Comparison of ENCODE assay signal across 12 cellular contexts in genomic region chr14:68358978-68359861, GRCh38.
DNase-seq lines count a peak whose midpoint lies in the region; ATAC-seq and TF ChIP-seq lines count a peak whose summit lies in the region.
"Had no signal": no experiment of that assay in that cellular context is flagged by ENCODE, and none has a peak within 500 bp of the region (broad histone marks: within the 10 kb centered on the region; RNA-seq: fewer than 3 reads in every experiment).

No MANE protein-coding gene starts in this region.

- peak overlapping the region; percentile 84 to 95 (median 89) for H3K27ac ChIP-seq in thyroid gland

- TF ChIP-seq CTCF in MCF 10A (IDR thresholded peaks at IDR 0.05; ENCODE audit: unreplicated experiment) = no peak
- TF ChIP-seq CTCF in thyroid gland (IDR thresholded peaks at IDR 0.05) = peak in 2 of 6 experiments; percentile 16 to 20

- H3K9me3 ChIP-seq in thyroid gland = no peaks in the 10 kb centered on the region

- CTCF ChIA-PET in activated CD4-positive, alpha-beta T cell treated with anti-CD3 and anti-CD28 coated beads, Interleukin-2, amount 10 ng/mL, durations not matched to agents 7 days and 5 days (lab: Charles Lee) = interaction anchor here (0.9 kb wide), 1 partner anchor 34 kb away, joined by 3 read pairs; no protein-coding TSS in a partner anchor
- CTCF ChIA-PET in MCF 10A (lab: Yijun Ruan, JAX) = interaction anchor here (0.7 to 1.2 kb wide), 2 partner anchors 103 to 457 kb away, joined by 4 read pairs; no protein-coding TSS in a partner anchor

- DNase-seq in activated CD4-positive, alpha-beta T cell treated with anti-CD3 and anti-CD28 coated beads, Interleukin-2, amount 10 ng/mL, durations not matched to agents 7 days and 5 days = no peak
- DNase-seq in activated CD4-positive, alpha-beta T cell treated with anti-CD3 and anti-CD28 coated beads, Interleukin-2, amount 50 U/mL, for 4 hours = no peak
- DNase-seq in MCF 10A (ENCODE audit: unreplicated experiment) (no peak), thyroid gland (peak; percentile 39 to 46)
- no peak for DNase-seq in naive thymus-derived CD8-positive, alpha-beta T cell
- DNase-seq: activated CD4-positive, alpha-beta T cell treated with anti-CD3 and anti-CD28 coated beads, Interleukin-2, amount 50 U/mL, for 48 hours; cerebellar nuclear complex; NCI-H1105 treated with DMSO at 0.1 percent for 48 hours; RPMI8226 had no signal

- peaks cover 10% of the 10 kb centered on the region for H3K4me1 Mint-ChIP-seq in activated CD4-positive, alpha-beta T cell treated with anti-CD3 and anti-CD28 coated beads, Interleukin-2, amount 10 ng/mL, durations not matched to agents 7 days and 5 days
- peaks cover 16% of the 10 kb centered on the region for H3K4me1 Mint-ChIP-seq in MCF 10A (ENCODE audit: insufficient read depth, unreplicated experiment)
- H3K4me1 Mint-ChIP-seq in naive thymus-derived CD8-positive, alpha-beta T cell = peaks cover 27 to 56% (median 47%) of the 10 kb centered on the region in 4 donors

- H3K4me1 ChIP-seq in thyroid gland = peaks cover 45 to 47% of the 10 kb centered on the region in 2 donors

- H3K4me3 Mint-ChIP-seq in activated CD4-positive, alpha-beta T cell treated with anti-CD3 and anti-CD28 coated beads, Interleukin-2, amount 10 ng/mL, durations not matched to agents 7 days and 5 days = no peak overlapping the region
- no peak overlapping the region for H3K4me3 Mint-ChIP-seq in MCF 10A (ENCODE audit: unreplicated experiment)
- peak overlapping the region; percentile 21 to 83 (median 44) for H3K4me3 Mint-ChIP-seq in naive thymus-derived CD8-positive, alpha-beta T cell

- peaks cover 3% of the 10 kb centered on the region for H3K9me3 Mint-ChIP-seq in activated CD4-positive, alpha-beta T cell treated with anti-CD3 and anti-CD28 coated beads, Interleukin-2, amount 10 ng/mL, durations not matched to agents 7 days and 5 days
- H3K9me3 Mint-ChIP-seq in MCF 10A (ENCODE audit: unreplicated experiment) = no peaks in the 10 kb centered on the region
- no peaks in the 10 kb centered on the region for H3K9me3 Mint-ChIP-seq in naive thymus-derived CD8-positive, alpha-beta T cell

- H3K27me3 Mint-ChIP-seq in activated CD4-positive, alpha-beta T cell treated with anti-CD3 and anti-CD28 coated beads, Interleukin-2, amount 10 ng/mL, durations not matched to agents 7 days and 5 days = no peaks in the 10 kb centered on the region
- H3K27me3 Mint-ChIP-seq in MCF 10A (ENCODE audit: insufficient read depth, unreplicated experiment) = no peaks in the 10 kb centered on the region
- H3K27me3 Mint-ChIP-seq in naive thymus-derived CD8-positive, alpha-beta T cell = no peaks in the 10 kb centered on the region

- no peak for TF ChIP-seq POLR2A in thyroid gland (IDR thresholded peaks at IDR 0.05)

- intact Hi-C loops in MCF 10A (cut with micrococcal nuclease) = no loop called here
- intact Hi-C loops in thyroid gland (cut with DNase I) = no loop called here

- H3K4me3 ChIP-seq in thyroid gland (replicated peaks in 1 of 3) = no peak overlapping the region

- H3K36me3 Mint-ChIP-seq in activated CD4-positive, alpha-beta T cell treated with anti-CD3 and anti-CD28 coated beads, Interleukin-2, amount 10 ng/mL, durations not matched to agents 7 days and 5 days (ENCODE audit: low read depth) = no peaks in the 10 kb centered on the region
- H3K36me3 Mint-ChIP-seq in MCF 10A (ENCODE audit: insufficient read depth, unreplicated experiment) = no peaks in the 10 kb centered on the region
- peaks cover 0 to 3% (median 0%) of the 10 kb centered on the region in 3 donors for H3K36me3 Mint-ChIP-seq in naive thymus-derived CD8-positive, alpha-beta T cell

- POLR2A ChIA-PET in activated CD4-positive, alpha-beta T cell treated with anti-CD3 and anti-CD28 coated beads, Interleukin-2, amount 10 ng/mL, durations not matched to agents 7 days and 5 days (lab: Charles Lee) = no interaction called here
- POLR2A ChIA-PET in MCF 10A (lab: Yijun Ruan, JAX) = interaction anchor here (0.6 kb wide), 1 partner anchor 436 kb away, joined by 3 read pairs; no protein-coding TSS in a partner anchor
- POLR2A ChIA-PET in naive thymus-derived CD8-positive, alpha-beta T cell (lab: Charles Lee) = interaction anchor here (0.7 to 2.2 kb wide), 6 partner anchors 8 to 436 kb away, joined by 3 to 5 read pairs (median 3); no protein-coding TSS in a partner anchor

- H3K36me3 ChIP-seq in thyroid gland = no peaks in the 10 kb centered on the region

- ATAC-seq in naive thymus-derived CD8-positive, alpha-beta T cell = peak in 1 of 2 donors; percentile 22
- ATAC-seq in HG03025 (IDR thresholded peaks at IDR 0.05; ENCODE audit: low FRiP score, unreplicated experiment) (no peak), esophagus mucosa (no peak), HG03460 (IDR thresholded peaks at IDR 0.05; ENCODE audit: unreplicated experiment) (no peak)

- H3K27ac Mint-ChIP-seq in activated CD4-positive, alpha-beta T cell treated with anti-CD3 and anti-CD28 coated beads, Interleukin-2, amount 10 ng/mL, durations not matched to agents 7 days and 5 days = peak overlapping the region; percentile 39
- H3K27ac Mint-ChIP-seq in MCF 10A (ENCODE audit: low read depth, unreplicated experiment) = peak overlapping the region; percentile 83
- H3K27ac Mint-ChIP-seq in naive thymus-derived CD8-positive, alpha-beta T cell = peak overlapping the region; percentile 11 to 93 (median 84)

- 64 to 65% methylated on average over 13 of the region's 13 CpGs for WGBS in thyroid gland, 2 donors

- no peaks in the 10 kb centered on the region for H3K27me3 ChIP-seq in thyroid gland

- BruUV-seq in MCF 10A (replicated peaks; lab: Mats Ljungman, UMichigan) = no TSS peak

Comparison
In these comparisons a context has a peak if more than half of its experiments do, and no peak if none do; other contexts are left out.
1. DNase-seq: peak in thyroid gland (2 of 2); none in activated CD4-positive, alpha-beta T cell treated with anti-CD3 and anti-CD28 coated beads, Interleukin-2, amount 10 ng/mL, durations not matched to agents 7 days and 5 days (single experiment), activated CD4-positive, alpha-beta T cell treated with anti-CD3 and anti-CD28 coated beads, Interleukin-2, amount 50 U/mL, for 4 hours (0 of 2), MCF 10A (single experiment) and naive thymus-derived CD8-positive, alpha-beta T cell (0 of 10).
2. H3K4me3 Mint-ChIP-seq: peak in naive thymus-derived CD8-positive, alpha-beta T cell (10 of 10); none in activated CD4-positive, alpha-beta T cell treated with anti-CD3 and anti-CD28 coated beads, Interleukin-2, amount 10 ng/mL, durations not matched to agents 7 days and 5 days (single experiment) and MCF 10A (single experiment).
3. Peak in every context shown above with its lines, with median percentiles within 50 percentile points of each other: H3K27ac Mint-ChIP-seq.